Comparison of ENCODE assay signal across 3 cellular contexts in the genomic region with DNA sequence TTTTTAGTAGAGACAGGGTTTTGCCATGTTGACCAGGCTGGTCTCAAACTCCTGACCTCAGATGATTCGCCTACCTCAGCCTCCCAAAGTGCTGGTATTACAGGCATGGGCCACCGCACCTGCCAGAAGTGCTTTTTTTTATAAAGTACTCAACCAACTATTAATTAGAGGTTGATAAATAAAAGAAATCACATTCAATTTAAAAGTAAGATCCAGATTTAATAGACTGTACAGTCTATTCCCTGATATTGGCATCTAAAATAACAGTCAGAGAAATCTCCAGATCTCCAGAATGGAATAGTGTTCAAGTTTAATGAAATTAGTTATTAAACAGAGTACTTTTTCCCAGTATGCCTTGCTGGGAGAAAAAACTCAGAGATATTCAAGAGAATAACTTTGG.
"Had no signal": no experiment of that assay in that cellular context is flagged by ENCODE, and none has a peak within 500 bp of the region (broad histone marks: within the 10 kb centered on the region; RNA-seq: fewer than 3 reads in every experiment).

No MANE protein-coding gene starts in this region.

- DNase-seq: GDM1, GF-D8 had no signal

- ATAC-seq: GM12878 had no signal

- H3K4me3 ChIP-seq: GM12878 had no signal
